In genomic region chr5:141511771-141512325, GRCh38 we compare ENCODE assay signal across 9 cellular contexts. TPM values are rescaled to one million over a fixed set of nuclear protein-coding genes. Genes with fewer than 3 reads are reported as not detected.
DNase-seq lines count a peak whose midpoint lies in the region; ATAC-seq and TF ChIP-seq lines count a peak whose summit lies in the region.
"Had no signal": no experiment of that assay in that cellular context is flagged by ENCODE, and none has a peak within 500 bp of the region (broad histone marks: within the 10 kb centered on the region; RNA-seq: fewer than 3 reads in every experiment).

No MANE protein-coding gene starts in this region.

- H3K4me3 ChIP-seq in CD4-positive, alpha-beta memory T cell (ENCODE audit: low read length in 2 of 2) = peak overlapping the region in 1 of 2 donors; percentile 70
- H3K4me3 ChIP-seq in fibroblast of lung (replicated peaks in 1 of 4; ENCODE audit: control extremely low read depth in 1 of 4, insufficient read depth in 1 of 4, low read depth in 3 of 4, low read length in 4 of 4) (no peak overlapping the region), psoas muscle (no peak overlapping the region)

- H3K79me2 ChIP-seq in fibroblast of lung (ENCODE audit: control insufficient read depth, insufficient read depth, low read length) = peaks cover 1% of the 10 kb centered on the region

- H3K4me1 ChIP-seq in CD4-positive, alpha-beta memory T cell (ENCODE audit: insufficient read depth, low read length) = peaks cover 20% of the 10 kb centered on the region
- H3K4me1 ChIP-seq in fibroblast of lung (ENCODE audit: control insufficient read depth, extremely low read depth, insufficient read depth, low read length) (peaks cover 63% of the 10 kb centered on the region), psoas muscle (peaks cover 64% of the 10 kb centered on the region)

- peak overlapping the region in 2 of 7 donors; percentile 46 to 60 for H3K27ac Mint-ChIP-seq in CD4-positive, alpha-beta memory T cell

- peaks cover 18 to 38% of the 10 kb centered on the region in 2 donors for H3K36me3 Mint-ChIP-seq in CD4-positive, alpha-beta memory T cell

- ATAC-seq in psoas muscle = no peak
- no peak for ATAC-seq in HG03175 (IDR thresholded peaks at IDR 0.05; ENCODE audit: unreplicated experiment)

- H3K36me3 ChIP-seq in CD4-positive, alpha-beta memory T cell (ENCODE audit: insufficient read depth, low read length) = peaks cover 17% of the 10 kb centered on the region
- H3K36me3 ChIP-seq in fibroblast of lung (ENCODE audit: control insufficient read depth, insufficient read depth, low read length) = peaks cover 19% of the 10 kb centered on the region
- H3K36me3 ChIP-seq in psoas muscle (ENCODE audit: insufficient read depth in 1 of 2, low read depth in 1 of 2) = peaks cover 6 to 31% of the 10 kb centered on the region in 2 donors

- TF ChIP-seq CTCF in RWPE1 (conservative IDR thresholded peaks at IDR 0.05; ENCODE audit: low read depth) (no peak), fibroblast of lung (conservative IDR thresholded peaks at IDR 0.05 in 1 of 2, IDR thresholded peaks at IDR 0.05 in 1 of 2; ENCODE audit: low read depth in 1 of 2, low read length in 2 of 2) (no peak), psoas muscle (IDR thresholded peaks at IDR 0.05) (no peak)

- intact Hi-C loops in CD4-positive, alpha-beta memory T cell (cut with micrococcal nuclease) = loop anchor here (1.0 to 5.0 kb wide), 5 partner anchors 99 to 430 kb away; partner anchors contain the start of genes PCDHGB3 and TAF7
- intact Hi-C loops in psoas muscle (cut with DNase I) = loop anchor here in 1 of 2 donors (5.0 kb wide), 2 partner anchors 35 to 80 kb away; partner anchors contain the start of genes PCDHGA12 and PCDHGC3

- no peak for DNase-seq in CD4-positive, alpha-beta memory T cell
- DNase-seq in RWPE1 (ENCODE audit: low spot score) (no peak), fibroblast of lung (ENCODE audit: low read depth in 2 of 2) (no peak), psoas muscle (no peak), NCI-H774 (lab: John Stamatoyannopoulos, UW) (no peak), NCI-H2171 (lab: John Stamatoyannopoulos, UW) (no peak)
- no peak for DNase-seq in activated CD8-positive, alpha-beta memory T cell treated with anti-CD3 and anti-CD28 coated beads, Interleukin-2, amount 50 U/mL, for 4 hours
- DNase-seq: T1000 had no signal

- WGBS in psoas muscle, 3 donors = 60 to 67% (median 61%) methylated on average over 3 to 4 of the region's 4 CpGs

- H3K4me2 ChIP-seq in fibroblast of lung (ENCODE audit: extremely low read depth, insufficient read depth, low read length) = no peak overlapping the region

- H3K9me3 ChIP-seq in CD4-positive, alpha-beta memory T cell (ENCODE audit: control insufficient read depth in 1 of 2, low read length in 2 of 2) = no peaks in the 10 kb centered on the region
- H3K9me3 ChIP-seq in fibroblast of lung (ENCODE audit: control insufficient read depth, insufficient read depth, low read depth, low read length) (no peaks in the 10 kb centered on the region), psoas muscle (no peaks in the 10 kb centered on the region)

- H3K9me3 Mint-ChIP-seq in CD4-positive, alpha-beta memory T cell = no peaks in the 10 kb centered on the region

- no peak overlapping the region for H2AFZ ChIP-seq in fibroblast of lung (ENCODE audit: low read length)

- POLR2A ChIA-PET in CD4-positive, alpha-beta memory T cell (lab: Charles Lee; ENCODE audit: partially characterized antibody) = interaction anchor here (1.4 kb wide), 2 partner anchors 139 to 192 kb away, joined by 3 to 10 read pairs; partner anchors contain the start of genes FCHSD1 and TAF7
- POLR2A ChIA-PET in RWPE1 (lab: Yijun Ruan, JAX; ENCODE audit: low non-redundant PET) = no interaction called here

- H3K27me3 ChIP-seq in CD4-positive, alpha-beta memory T cell (ENCODE audit: insufficient read depth, low read length) = no peaks in the 10 kb centered on the region
- no peaks in the 10 kb centered on the region for H3K27me3 ChIP-seq in fibroblast of lung (ENCODE audit: control insufficient read depth, insufficient read depth, low read length)
- H3K27me3 ChIP-seq in psoas muscle (ENCODE audit: insufficient read depth in 3 of 3, low read length in 2 of 3) = no peaks in the 10 kb centered on the region

- H3K4me1 Mint-ChIP-seq in CD4-positive, alpha-beta memory T cell = peaks cover 14 to 28% (median 22%) of the 10 kb centered on the region in 4 donors

- H3K9ac ChIP-seq in fibroblast of lung (ENCODE audit: insufficient read depth, low read length) = no peak overlapping the region

- CTCF ChIA-PET in CD4-positive, alpha-beta memory T cell (lab: Charles Lee; ENCODE audit: partially characterized antibody) = interaction anchor here (0.7 to 8.1 kb wide), 28 partner anchors 11 to 289 kb away, joined by 3 to 144 read pairs (median 6); partner anchors contain the start of genes PCDHB14, PCDHB15, PCDHGA10 and PCDHGA11
- CTCF ChIA-PET in RWPE1 (lab: Yijun Ruan, JAX) = interaction anchor here (0.6 to 2.7 kb wide), 13 partner anchors 9 to 793 kb away, joined by 3 to 15 read pairs (median 4); partner anchors contain the start of genes PCDHGA10 and PCDHGC5

- no peaks in the 10 kb centered on the region for H4K20me1 ChIP-seq in fibroblast of lung (ENCODE audit: control insufficient read depth, extremely low read depth, insufficient read depth, low read length)

- H3K27ac ChIP-seq in CD4-positive, alpha-beta memory T cell (ENCODE audit: low read depth, low read length) = no peak overlapping the region
- H3K27ac ChIP-seq in RWPE1 (peak overlapping the region; percentile 99), fibroblast of lung (ENCODE audit: insufficient read depth, low read length) (peak overlapping the region; percentile 90), psoas muscle (peak overlapping the region; percentile 90)

- peak overlapping the region in 5 of 8 donors; percentile 26 to 89 (median 76) for H3K4me3 Mint-ChIP-seq in CD4-positive, alpha-beta memory T cell

- H3K27me3 Mint-ChIP-seq in CD4-positive, alpha-beta memory T cell = peaks cover 0 to 3% of the 10 kb centered on the region in 2 donors

RNA-seq across cellular contexts. Expression of gene PCDHGC5, which starts 23.0 kb away (rescaled TPM):
- total RNA-seq in CD4-positive, alpha-beta memory T cell = not detected
- not detected for polyA plus RNA-seq in CD4-positive, alpha-beta memory T cell
- total RNA-seq in fibroblast of lung (1.3 and 2.6 TPM in 2 replicates), psoas muscle (1 to 10 TPM in 1 of 4 donors, under 1 TPM in 3; 0.49 to 1.2 (median 0.65) TPM)
- polyA plus RNA-seq in fibroblast of lung (0.97 and 1.1 TPM in 2 replicates), psoas muscle (under 1 TPM in 2 of 3 donors, not detected in 1; 0.08 to 0.95 TPM)
- polyA plus RNA-seq in fibroblast of lung (2012) = 0.82 and 1.0 TPM in 2 replicates
- 5.9 and 6.7 TPM in 2 replicates for polyA minus RNA-seq in fibroblast of lung (ENCODE audit: low replicate concordance)

RNA-seq across cellular contexts. Expression of gene PCDHGC4, which starts 27.0 kb away (rescaled TPM):
- not detected for total RNA-seq in CD4-positive, alpha-beta memory T cell
- under 1 TPM in 1 of 2 donors, not detected in 1; 0.11 TPM for polyA plus RNA-seq in CD4-positive, alpha-beta memory T cell
- total RNA-seq in fibroblast of lung = 1.5 and 3.0 TPM in 2 replicates
- 0.48 and 0.76 TPM in 2 replicates for polyA plus RNA-seq in fibroblast of lung
- 0.41 and 0.48 TPM in 2 replicates for polyA plus RNA-seq in fibroblast of lung (2012)
- 5.7 and 7.8 TPM in 2 replicates for polyA minus RNA-seq in fibroblast of lung (ENCODE audit: low replicate concordance)
- total RNA-seq in psoas muscle = 1 to 10 TPM in 1 of 4 donors, under 1 TPM in 3; 0.36 to 1.2 (median 0.65) TPM
- polyA plus RNA-seq in psoas muscle = under 1 TPM in 2 of 3 donors, not detected in 1; 0.06 to 0.18 TPM

RNA-seq across cellular contexts. Expression of gene PCDHGC3, which starts 36.1 kb away (rescaled TPM):
- total RNA-seq in CD4-positive, alpha-beta memory T cell = under 1 TPM in 1 of 2 experiments, not detected in 1; 0.17 TPM
- polyA plus RNA-seq in CD4-positive, alpha-beta memory T cell = under 1 TPM in 1 of 2 donors, not detected in 1; 0.14 TPM
- 59.0 and 63.4 TPM in 2 replicates for total RNA-seq in fibroblast of lung
- 106 and 109 TPM in 2 replicates for polyA plus RNA-seq in fibroblast of lung
- 155 and 185 TPM in 2 replicates for polyA plus RNA-seq in fibroblast of lung (2012)
- polyA minus RNA-seq in fibroblast of lung (ENCODE audit: low replicate concordance) = 188 and 308 TPM in 2 replicates
- total RNA-seq in psoas muscle = 10 to 100 TPM in 3 of 4 donors, 1 to 10 TPM in 1; 7.3 to 25.2 (median 14.2) TPM
- polyA plus RNA-seq in psoas muscle = 10 to 100 TPM in 1 of 3 donors, 1 to 10 TPM in 2; 8.6 to 22.3 (median 9.0) TPM

Comparison
In these comparisons a context has a peak if more than half of its experiments do, and no peak if none do; other contexts are left out.
1. RNA of gene PCDHGC3, which starts 36.1 kb away (total RNA-seq): 59.0 to 63.4 TPM in fibroblast of lung and 7.3 to 25.2 TPM in psoas muscle; 0.17 TPM in CD4-positive, alpha-beta memory T cell; every median in the first group is over 4 times any median in the second.